Comparison of ENCODE assay signal across 1 cellular context in genomic region chr6:11043552-11043960, GRCh38.
TF ChIP-seq lines count a peak whose summit lies in the region.

No MANE protein-coding gene starts in this region.

TF ChIP-seq in HEK293, 187 proteins besides CTCF, POLR2A, EP300 and RAD21 (continued from another document and continues in another):
- TF ChIP-seq PRDM2 (tag by site-specific recombination; IDR thresholded peaks at IDR 0.05; ENCODE audit: borderline replicate concordance), result no peak
- no peak for TF ChIP-seq ELK4 (IDR thresholded peaks at IDR 0.05; ENCODE audit: borderline replicate concordance, low read depth, low read length)
- TF ChIP-seq TRIM28 (IDR thresholded peaks at IDR 0.05; ENCODE audit: borderline replicate concordance, low read length), result no peak
- TF ChIP-seq PRDM1 (tag by site-specific recombination; IDR thresholded peaks at IDR 0.05), result no peak
- no peak for TF ChIP-seq ZNF146 (tag by site-specific recombination; IDR thresholded peaks at IDR 0.05)
- TF ChIP-seq, protein P1, sequence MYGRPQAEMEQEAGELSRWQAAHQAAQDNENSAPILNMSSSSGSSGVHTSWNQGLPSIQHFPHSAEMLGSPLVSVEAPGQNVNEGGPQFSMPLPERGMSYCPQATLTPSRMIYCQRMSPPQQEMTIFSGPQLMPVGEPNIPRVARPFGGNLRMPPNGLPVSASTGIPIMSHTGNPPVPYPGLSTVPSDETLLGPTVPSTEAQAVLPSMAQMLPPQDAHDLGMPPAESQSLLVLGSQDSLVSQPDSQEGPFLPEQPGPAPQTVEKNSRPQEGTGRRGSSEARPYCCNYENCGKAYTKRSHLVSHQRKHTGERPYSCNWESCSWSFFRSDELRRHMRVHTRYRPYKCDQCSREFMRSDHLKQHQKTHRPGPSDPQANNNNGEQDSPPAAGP (tag by site-specific recombination; IDR thresholded peaks at IDR 0.05), result no peak
- TF ChIP-seq ZNF654 (tag by site-specific recombination; IDR thresholded peaks at IDR 0.05; ENCODE audit: low read depth), result no peak
- TF ChIP-seq, protein P2, sequence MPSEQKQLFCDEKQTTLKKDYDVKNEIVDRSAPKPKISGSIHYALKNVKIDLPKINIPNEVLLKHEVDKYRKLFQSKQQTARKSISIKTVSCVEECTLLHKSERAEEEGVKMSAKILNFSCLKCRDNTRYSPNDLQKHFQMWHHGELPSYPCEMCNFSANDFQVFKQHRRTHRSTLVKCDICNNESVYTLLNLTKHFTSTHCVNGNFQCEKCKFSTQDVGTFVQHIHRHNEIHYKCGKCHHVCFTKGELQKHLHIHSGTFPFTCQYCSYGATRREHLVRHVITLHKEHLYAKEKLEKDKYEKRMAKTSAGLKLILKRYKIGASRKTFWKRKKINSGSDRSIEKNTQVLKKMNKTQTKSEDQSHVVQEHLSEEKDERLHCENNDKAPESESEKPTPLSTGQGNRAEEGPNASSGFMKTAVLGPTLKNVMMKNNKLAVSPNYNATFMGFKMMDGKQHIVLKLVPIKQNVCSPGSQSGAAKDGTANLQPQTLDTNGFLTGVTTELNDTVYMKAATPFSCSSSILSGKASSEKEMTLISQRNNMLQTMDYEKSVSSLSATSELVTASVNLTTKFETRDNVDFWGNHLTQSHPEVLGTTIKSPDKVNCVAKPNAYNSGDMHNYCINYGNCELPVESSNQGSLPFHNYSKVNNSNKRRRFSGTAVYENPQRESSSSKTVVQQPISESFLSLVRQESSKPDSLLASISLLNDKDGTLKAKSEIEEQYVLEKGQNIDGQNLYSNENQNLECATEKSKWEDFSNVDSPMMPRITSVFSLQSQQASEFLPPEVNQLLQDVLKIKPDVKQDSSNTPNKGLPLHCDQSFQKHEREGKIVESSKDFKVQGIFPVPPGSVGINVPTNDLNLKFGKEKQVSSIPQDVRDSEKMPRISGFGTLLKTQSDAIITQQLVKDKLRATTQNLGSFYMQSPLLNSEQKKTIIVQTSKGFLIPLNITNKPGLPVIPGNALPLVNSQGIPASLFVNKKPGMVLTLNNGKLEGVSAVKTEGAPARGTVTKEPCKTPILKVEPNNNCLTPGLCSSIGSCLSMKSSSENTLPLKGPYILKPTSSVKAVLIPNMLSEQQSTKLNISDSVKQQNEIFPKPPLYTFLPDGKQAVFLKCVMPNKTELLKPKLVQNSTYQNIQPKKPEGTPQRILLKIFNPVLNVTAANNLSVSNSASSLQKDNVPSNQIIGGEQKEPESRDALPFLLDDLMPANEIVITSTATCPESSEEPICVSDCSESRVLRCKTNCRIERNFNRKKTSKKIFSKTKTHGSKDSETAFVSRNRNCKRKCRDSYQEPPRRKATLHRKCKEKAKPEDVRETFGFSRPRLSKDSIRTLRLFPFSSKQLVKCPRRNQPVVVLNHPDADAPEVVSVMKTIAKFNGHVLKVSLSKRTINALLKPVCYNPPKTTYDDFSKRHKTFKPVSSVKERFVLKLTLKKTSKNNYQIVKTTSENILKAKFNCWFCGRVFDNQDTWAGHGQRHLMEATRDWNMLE (tag by site-specific recombination; conservative IDR thresholded peaks at IDR 0.05; ENCODE audit: low read depth), result no peak
- TF ChIP-seq ZNF645 (tag by site-specific recombination; IDR thresholded peaks at IDR 0.05), result no peak
- peak; percentile 61; the same call in 1 of the 2 replicates for TF ChIP-seq SCRT2 (tag by site-specific recombination; IDR thresholded peaks at IDR 0.05)
- TF ChIP-seq ZBTB7A (tag by site-specific recombination; IDR thresholded peaks at IDR 0.05; ENCODE audit: low read depth), result peak; percentile 57; the same call in 1 of the 2 replicates
- TF ChIP-seq, protein P3, sequence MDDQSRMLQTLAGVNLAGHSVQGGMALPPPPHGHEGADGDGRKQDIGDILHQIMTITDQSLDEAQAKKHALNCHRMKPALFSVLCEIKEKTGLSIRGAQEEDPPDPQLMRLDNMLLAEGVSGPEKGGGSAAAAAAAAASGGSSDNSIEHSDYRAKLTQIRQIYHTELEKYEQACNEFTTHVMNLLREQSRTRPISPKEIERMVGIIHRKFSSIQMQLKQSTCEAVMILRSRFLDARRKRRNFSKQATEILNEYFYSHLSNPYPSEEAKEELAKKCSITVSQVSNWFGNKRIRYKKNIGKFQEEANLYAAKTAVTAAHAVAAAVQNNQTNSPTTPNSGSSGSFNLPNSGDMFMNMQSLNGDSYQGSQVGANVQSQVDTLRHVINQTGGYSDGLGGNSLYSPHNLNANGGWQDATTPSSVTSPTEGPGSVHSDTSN (CRISPR knock-in tag; IDR thresholded peaks at IDR 0.05), result no peak
- TF ChIP-seq MYNN (tag by site-specific recombination; IDR thresholded peaks at IDR 0.05; ENCODE audit: borderline replicate concordance), result no peak
- no peak for TF ChIP-seq ZNF658 (tag by site-specific recombination; IDR thresholded peaks at IDR 0.05)
- no peak for TF ChIP-seq ZNF398 (tag by site-specific recombination; IDR thresholded peaks at IDR 0.05)
- TF ChIP-seq ZNF366 (tag by site-specific recombination; conservative IDR thresholded peaks at IDR 0.05), result no peak
- TF ChIP-seq ZNF121 (tag by site-specific recombination; IDR thresholded peaks at IDR 0.05), result no peak
- TF ChIP-seq ZNF335 (tag by site-specific recombination; conservative IDR thresholded peaks at IDR 0.05), result peak; percentile 11
- no peak for TF ChIP-seq ZNF362 (tag by site-specific recombination; IDR thresholded peaks at IDR 0.05)
- no peak for TF ChIP-seq ZNF473 (tag by site-specific recombination; IDR thresholded peaks at IDR 0.05)
- TF ChIP-seq, protein P4, sequence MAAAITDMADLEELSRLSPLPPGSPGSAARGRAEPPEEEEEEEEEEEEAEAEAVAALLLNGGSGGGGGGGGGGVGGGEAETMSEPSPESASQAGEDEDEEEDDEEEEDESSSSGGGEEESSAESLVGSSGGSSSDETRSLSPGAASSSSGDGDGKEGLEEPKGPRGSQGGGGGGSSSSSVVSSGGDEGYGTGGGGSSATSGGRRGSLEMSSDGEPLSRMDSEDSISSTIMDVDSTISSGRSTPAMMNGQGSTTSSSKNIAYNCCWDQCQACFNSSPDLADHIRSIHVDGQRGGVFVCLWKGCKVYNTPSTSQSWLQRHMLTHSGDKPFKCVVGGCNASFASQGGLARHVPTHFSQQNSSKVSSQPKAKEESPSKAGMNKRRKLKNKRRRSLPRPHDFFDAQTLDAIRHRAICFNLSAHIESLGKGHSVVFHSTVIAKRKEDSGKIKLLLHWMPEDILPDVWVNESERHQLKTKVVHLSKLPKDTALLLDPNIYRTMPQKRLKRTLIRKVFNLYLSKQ (tag by site-specific recombination; IDR thresholded peaks at IDR 0.05; ENCODE audit: borderline replicate concordance), result no peak
- no peak for TF ChIP-seq ZNF626 (tag by site-specific recombination; IDR thresholded peaks at IDR 0.05)
- TF ChIP-seq ZNF10 (tag by site-specific recombination; IDR thresholded peaks at IDR 0.05), result no peak
- TF ChIP-seq, protein P5, sequence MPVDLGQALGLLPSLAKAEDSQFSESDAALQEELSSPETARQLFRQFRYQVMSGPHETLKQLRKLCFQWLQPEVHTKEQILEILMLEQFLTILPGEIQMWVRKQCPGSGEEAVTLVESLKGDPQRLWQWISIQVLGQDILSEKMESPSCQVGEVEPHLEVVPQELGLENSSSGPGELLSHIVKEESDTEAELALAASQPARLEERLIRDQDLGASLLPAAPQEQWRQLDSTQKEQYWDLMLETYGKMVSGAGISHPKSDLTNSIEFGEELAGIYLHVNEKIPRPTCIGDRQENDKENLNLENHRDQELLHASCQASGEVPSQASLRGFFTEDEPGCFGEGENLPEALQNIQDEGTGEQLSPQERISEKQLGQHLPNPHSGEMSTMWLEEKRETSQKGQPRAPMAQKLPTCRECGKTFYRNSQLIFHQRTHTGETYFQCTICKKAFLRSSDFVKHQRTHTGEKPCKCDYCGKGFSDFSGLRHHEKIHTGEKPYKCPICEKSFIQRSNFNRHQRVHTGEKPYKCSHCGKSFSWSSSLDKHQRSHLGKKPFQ (tag by site-specific recombination; IDR thresholded peaks at IDR 0.05), result no peak
- no peak for TF ChIP-seq OSR2 (tag by site-specific recombination; IDR thresholded peaks at IDR 0.05)
- peak; percentile 72 for TF ChIP-seq GLIS2 (tag by site-specific recombination; IDR thresholded peaks at IDR 0.05)
- no peak for TF ChIP-seq ZNF433 (tag by site-specific recombination; IDR thresholded peaks at IDR 0.05; ENCODE audit: low read depth)
- TF ChIP-seq SP7 (tag by site-specific recombination; IDR thresholded peaks at IDR 0.05), result 0 out of 2 replicates have a peak, but pooled peaks have one; percentile 8
- TF ChIP-seq ZFP69B (tag by site-specific recombination; IDR thresholded peaks at IDR 0.05), result no peak
- no peak for TF ChIP-seq ZNF670 (tag by site-specific recombination; IDR thresholded peaks at IDR 0.05; ENCODE audit: low read depth)
- TF ChIP-seq ZEB2 (tag by site-specific recombination; IDR thresholded peaks at IDR 0.05), result peak; percentile 29
